ENCODE assay signal across 1 cellular context in the genomic region with DNA sequence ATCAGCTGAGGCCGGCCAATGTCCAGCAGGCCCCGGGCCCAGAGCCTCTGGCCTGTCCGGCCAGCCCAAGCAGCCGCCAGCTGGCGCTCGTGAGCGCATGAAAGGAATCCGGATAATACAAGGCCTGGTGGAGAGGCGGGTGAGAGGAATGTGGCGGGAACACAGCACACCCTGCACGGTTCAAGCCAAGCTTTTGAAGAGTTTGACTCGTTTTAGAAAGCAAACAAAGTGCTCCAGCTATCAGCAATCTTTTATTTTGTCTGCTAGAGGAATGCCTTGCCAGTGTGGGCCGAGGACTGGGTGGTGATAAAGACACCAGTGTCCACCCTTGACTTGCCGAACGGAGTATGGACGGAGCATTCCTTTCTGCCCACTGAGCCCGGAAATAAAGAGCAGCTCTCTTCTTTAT.
TF ChIP-seq lines count a peak whose summit lies in the region.

No MANE protein-coding gene starts in this region.

TF ChIP-seq in WTC11, 78 proteins besides CTCF, POLR2A, EP300 and RAD21 (continued from another document):
- TF ChIP-seq SMAD3 (CRISPR knock-in tag; IDR thresholded peaks at IDR 0.05; ENCODE audit: borderline replicate concordance) (peak; percentile 33; the same call in 1 of the 2 replicates), NFATC4 (CRISPR knock-in tag; IDR thresholded peaks at IDR 0.05) (no peak), ZNF532 (CRISPR knock-in tag; IDR thresholded peaks at IDR 0.05; ENCODE audit: borderline replicate concordance) (peak; percentile 61; the same call in 1 of the 2 replicates), HMGXB4 (CRISPR knock-in tag; IDR thresholded peaks at IDR 0.05) (peak; percentile 75), MXD4 (CRISPR knock-in tag; IDR thresholded peaks at IDR 0.05; ENCODE audit: borderline replicate concordance) (no peak), NR3C1 (CRISPR knock-in tag; conservative IDR thresholded peaks at IDR 0.05; ENCODE audit: low read depth) (no peak), ZNF121 (CRISPR knock-in tag; IDR thresholded peaks at IDR 0.05) (0 out of 2 replicates have a peak, but pooled peaks have one; percentile 21), MAX (CRISPR knock-in tag; IDR thresholded peaks at IDR 0.05) (peak; percentile 94), GABPB1 (CRISPR knock-in tag; IDR thresholded peaks at IDR 0.05) (peak; percentile 35), ETV6 (CRISPR knock-in tag; IDR thresholded peaks at IDR 0.05) (peak; percentile 75; the same call in 1 of the 2 replicates), TP53 (CRISPR knock-in tag; IDR thresholded peaks at IDR 0.05) (0 out of 2 replicates have a peak, but pooled peaks have one; percentile 52), ZNF512 (CRISPR knock-in tag; IDR thresholded peaks at IDR 0.05; ENCODE audit: borderline replicate concordance) (no peak)
- TF ChIP-seq, protein P1, sequence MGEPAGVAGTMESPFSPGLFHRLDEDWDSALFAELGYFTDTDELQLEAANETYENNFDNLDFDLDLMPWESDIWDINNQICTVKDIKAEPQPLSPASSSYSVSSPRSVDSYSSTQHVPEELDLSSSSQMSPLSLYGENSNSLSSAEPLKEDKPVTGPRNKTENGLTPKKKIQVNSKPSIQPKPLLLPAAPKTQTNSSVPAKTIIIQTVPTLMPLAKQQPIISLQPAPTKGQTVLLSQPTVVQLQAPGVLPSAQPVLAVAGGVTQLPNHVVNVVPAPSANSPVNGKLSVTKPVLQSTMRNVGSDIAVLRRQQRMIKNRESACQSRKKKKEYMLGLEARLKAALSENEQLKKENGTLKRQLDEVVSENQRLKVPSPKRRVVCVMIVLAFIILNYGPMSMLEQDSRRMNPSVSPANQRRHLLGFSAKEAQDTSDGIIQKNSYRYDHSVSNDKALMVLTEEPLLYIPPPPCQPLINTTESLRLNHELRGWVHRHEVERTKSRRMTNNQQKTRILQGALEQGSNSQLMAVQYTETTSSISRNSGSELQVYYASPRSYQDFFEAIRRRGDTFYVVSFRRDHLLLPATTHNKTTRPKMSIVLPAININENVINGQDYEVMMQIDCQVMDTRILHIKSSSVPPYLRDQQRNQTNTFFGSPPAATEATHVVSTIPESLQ (CRISPR knock-in tag; IDR thresholded peaks at IDR 0.05): no peak
